In the genomic region with DNA sequence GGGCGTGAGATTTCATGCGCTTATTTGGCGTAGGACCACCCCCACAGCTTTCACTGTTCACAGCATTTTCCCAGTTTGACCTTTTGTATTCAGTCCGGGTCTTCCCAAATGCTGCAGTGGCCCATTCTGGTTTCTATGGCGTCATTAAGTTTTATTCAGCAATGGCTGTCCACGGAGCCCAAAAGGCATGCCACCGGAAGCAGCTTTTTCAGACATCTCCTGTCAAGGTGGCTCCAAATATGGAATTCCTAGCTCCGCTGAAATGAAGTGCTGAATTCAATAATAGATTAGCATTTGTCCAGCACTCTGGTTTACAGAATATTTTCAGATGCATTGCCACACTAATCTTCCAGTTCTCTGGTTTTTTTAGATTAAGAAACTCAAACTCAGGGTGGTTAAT, we compare ENCODE assay signal across 11 cellular contexts.
DNase-seq lines count a peak whose midpoint lies in the region; ATAC-seq, FAIRE-seq and TF ChIP-seq lines count a peak whose summit lies in the region.
"Had no signal": no experiment of that assay in that cellular context is flagged by ENCODE, and none has a peak within 500 bp of the region (broad histone marks: within the 10 kb centered on the region; RNA-seq: fewer than 3 reads in every experiment).

No MANE protein-coding gene starts in this region.

- intact Hi-C loops in CD4-positive, alpha-beta memory T cell (cut with micrococcal nuclease): loop anchor here (1.0 to 5.0 kb wide), 4 partner anchors 56 to 306 kb away; partner anchors contain the start of gene PSMB3

- DNase-seq in CD4-positive, alpha-beta memory T cell: no peak
- DNase-seq in HFFc6 (no peak), astrocyte of the cerebellum (ENCODE audit: low read depth) (no peak), D721Med (ENCODE audit: insufficient read length, low spot score) (no peak), NCI-H446 (lab: John Stamatoyannopoulos, UW) (no peak)
- no peak for DNase-seq in naive thymus-derived CD8-positive, alpha-beta T cell
- DNase-seq in stimulated activated CD4-positive, alpha-beta T cell treated with anti-CD3 and anti-CD28 coated beads, Interleukin-15, amount 100 ng/mL, for 24 hours: no peak
- DNase-seq: midbrain had no signal

- peak overlapping the region in 7 of 8 donors; percentile 77 to 88 (median 84) for H3K4me3 Mint-ChIP-seq in CD4-positive, alpha-beta memory T cell
- peak overlapping the region; percentile 81 for H3K4me3 Mint-ChIP-seq in HFFc6
- H3K4me3 Mint-ChIP-seq in naive thymus-derived CD8-positive, alpha-beta T cell: peak overlapping the region; percentile 52 to 91 (median 79)

- no peak for FAIRE-seq in D721Med (lab: Jason Lieb, UNC)
- FAIRE-seq: colon, H54 had no signal

- no peaks in the 10 kb centered on the region for H3K4me1 ChIP-seq in CD4-positive, alpha-beta memory T cell (ENCODE audit: insufficient read depth, low read length)

- POLR2A ChIA-PET in CD4-positive, alpha-beta memory T cell (lab: Charles Lee; ENCODE audit: partially characterized antibody): interaction anchor here (0.9 to 4.0 kb wide), 2 partner anchors 96 to 142 kb away, joined by 3 to 17 read pairs; partner anchors contain the start of gene RPL19
- POLR2A ChIA-PET in naive thymus-derived CD8-positive, alpha-beta T cell (lab: Charles Lee): interaction anchor here (0.7 to 2.2 kb wide), 8 partner anchors 11 to 1264 kb away, joined by 3 to 11 read pairs (median 8); partner anchors contain the start of gene LASP1NB

- in situ Hi-C loops in astrocyte of the cerebellum (cut with HindIII; ENCODE audit: low sequenced_read_pairs): no loop called here

- peaks cover 0 to 2% (median 0%) of the 10 kb centered on the region in 8 donors for H3K9me3 Mint-ChIP-seq in CD4-positive, alpha-beta memory T cell
- no peaks in the 10 kb centered on the region for H3K9me3 Mint-ChIP-seq in HFFc6
- no peaks in the 10 kb centered on the region for H3K9me3 Mint-ChIP-seq in naive thymus-derived CD8-positive, alpha-beta T cell

- H3K4me1 Mint-ChIP-seq in CD4-positive, alpha-beta memory T cell: peaks cover 3 to 20% (median 6%) of the 10 kb centered on the region in 4 donors
- H3K4me1 Mint-ChIP-seq in HFFc6 (ENCODE audit: low read depth): peaks cover 23% of the 10 kb centered on the region
- H3K4me1 Mint-ChIP-seq in naive thymus-derived CD8-positive, alpha-beta T cell: peaks cover 3 to 25% (median 11%) of the 10 kb centered on the region in 4 donors

- TF ChIP-seq CTCF in HFFc6 (IDR thresholded peaks at IDR 0.05) (no peak), astrocyte of the cerebellum (IDR thresholded peaks at IDR 0.05; ENCODE audit: low read depth, low read length, missing control alignments) (no peak), D721Med (IDR thresholded peaks at IDR 0.05; ENCODE audit: insufficient read depth, missing control alignments) (no peak)

- H3K27ac ChIP-seq in CD4-positive, alpha-beta memory T cell (ENCODE audit: low read depth, low read length): no peak overlapping the region

- peak overlapping the region in 1 of 2 donors; percentile 64 for H3K4me3 ChIP-seq in CD4-positive, alpha-beta memory T cell (ENCODE audit: low read length in 2 of 2)
- H3K4me3 ChIP-seq in astrocyte of the cerebellum (ENCODE audit: low read depth, low read length): peak overlapping the region; percentile 70

- no peak for ATAC-seq in naive thymus-derived CD8-positive, alpha-beta T cell
- ATAC-seq in HG03108 (IDR thresholded peaks at IDR 0.05; ENCODE audit: unreplicated experiment): no peak

- H3K27me3 ChIP-seq in CD4-positive, alpha-beta memory T cell (ENCODE audit: insufficient read depth, low read length): no peaks in the 10 kb centered on the region

- no peaks in the 10 kb centered on the region for H3K36me3 Mint-ChIP-seq in CD4-positive, alpha-beta memory T cell
- H3K36me3 Mint-ChIP-seq in HFFc6 (ENCODE audit: low read depth): no peaks in the 10 kb centered on the region; the same call in 1 of the 2 replicates
- no peaks in the 10 kb centered on the region for H3K36me3 Mint-ChIP-seq in naive thymus-derived CD8-positive, alpha-beta T cell

- CTCF ChIA-PET in CD4-positive, alpha-beta memory T cell (lab: Charles Lee; ENCODE audit: partially characterized antibody): interaction anchor here (0.8 to 3.6 kb wide), 3 partner anchors 31 to 95 kb away, joined by 3 to 23 read pairs (median 5); no protein-coding TSS in a partner anchor

- H3K27ac Mint-ChIP-seq in CD4-positive, alpha-beta memory T cell: peak overlapping the region in 1 of 7 donors; percentile 66
- H3K27ac Mint-ChIP-seq in HFFc6: no peak overlapping the region
- H3K27ac Mint-ChIP-seq in naive thymus-derived CD8-positive, alpha-beta T cell: peak overlapping the region in 3 of 10 donors; percentile 18 to 91 (median 24)

- no peaks in the 10 kb centered on the region for H3K27me3 Mint-ChIP-seq in CD4-positive, alpha-beta memory T cell
- peaks cover 16% of the 10 kb centered on the region for H3K27me3 Mint-ChIP-seq in HFFc6 (ENCODE audit: insufficient read depth)
- H3K27me3 Mint-ChIP-seq in naive thymus-derived CD8-positive, alpha-beta T cell: peaks cover 0 to 4% (median 2%) of the 10 kb centered on the region in 5 donors

- no peaks in the 10 kb centered on the region for H3K9me3 ChIP-seq in CD4-positive, alpha-beta memory T cell (ENCODE audit: control insufficient read depth in 1 of 2, low read length in 2 of 2)

- no peaks in the 10 kb centered on the region for H3K36me3 ChIP-seq in CD4-positive, alpha-beta memory T cell (ENCODE audit: insufficient read depth, low read length)
